Comparison of ENCODE assay signal across 1 cellular context in genomic region chr5:179323026-179323571, GRCh38.
TF ChIP-seq lines count a peak whose summit lies in the region.

No MANE protein-coding gene starts in this region.

TF ChIP-seq in HepG2, 621 proteins besides CTCF, POLR2A, EP300 and RAD21 (continued from another document):
- TF ChIP-seq, protein P1, sequence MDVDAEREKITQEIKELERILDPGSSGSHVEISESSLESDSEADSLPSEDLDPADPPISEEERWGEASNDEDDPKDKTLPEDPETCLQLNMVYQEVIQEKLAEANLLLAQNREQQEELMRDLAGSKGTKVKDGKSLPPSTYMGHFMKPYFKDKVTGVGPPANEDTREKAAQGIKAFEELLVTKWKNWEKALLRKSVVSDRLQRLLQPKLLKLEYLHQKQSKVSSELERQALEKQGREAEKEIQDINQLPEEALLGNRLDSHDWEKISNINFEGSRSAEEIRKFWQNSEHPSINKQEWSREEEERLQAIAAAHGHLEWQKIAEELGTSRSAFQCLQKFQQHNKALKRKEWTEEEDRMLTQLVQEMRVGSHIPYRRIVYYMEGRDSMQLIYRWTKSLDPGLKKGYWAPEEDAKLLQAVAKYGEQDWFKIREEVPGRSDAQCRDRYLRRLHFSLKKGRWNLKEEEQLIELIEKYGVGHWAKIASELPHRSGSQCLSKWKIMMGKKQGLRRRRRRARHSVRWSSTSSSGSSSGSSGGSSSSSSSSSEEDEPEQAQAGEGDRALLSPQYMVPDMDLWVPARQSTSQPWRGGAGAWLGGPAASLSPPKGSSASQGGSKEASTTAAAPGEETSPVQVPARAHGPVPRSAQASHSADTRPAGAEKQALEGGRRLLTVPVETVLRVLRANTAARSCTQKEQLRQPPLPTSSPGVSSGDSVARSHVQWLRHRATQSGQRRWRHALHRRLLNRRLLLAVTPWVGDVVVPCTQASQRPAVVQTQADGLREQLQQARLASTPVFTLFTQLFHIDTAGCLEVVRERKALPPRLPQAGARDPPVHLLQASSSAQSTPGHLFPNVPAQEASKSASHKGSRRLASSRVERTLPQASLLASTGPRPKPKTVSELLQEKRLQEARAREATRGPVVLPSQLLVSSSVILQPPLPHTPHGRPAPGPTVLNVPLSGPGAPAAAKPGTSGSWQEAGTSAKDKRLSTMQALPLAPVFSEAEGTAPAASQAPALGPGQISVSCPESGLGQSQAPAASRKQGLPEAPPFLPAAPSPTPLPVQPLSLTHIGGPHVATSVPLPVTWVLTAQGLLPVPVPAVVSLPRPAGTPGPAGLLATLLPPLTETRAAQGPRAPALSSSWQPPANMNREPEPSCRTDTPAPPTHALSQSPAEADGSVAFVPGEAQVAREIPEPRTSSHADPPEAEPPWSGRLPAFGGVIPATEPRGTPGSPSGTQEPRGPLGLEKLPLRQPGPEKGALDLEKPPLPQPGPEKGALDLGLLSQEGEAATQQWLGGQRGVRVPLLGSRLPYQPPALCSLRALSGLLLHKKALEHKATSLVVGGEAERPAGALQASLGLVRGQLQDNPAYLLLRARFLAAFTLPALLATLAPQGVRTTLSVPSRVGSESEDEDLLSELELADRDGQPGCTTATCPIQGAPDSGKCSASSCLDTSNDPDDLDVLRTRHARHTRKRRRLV (CRISPR knock-in tag; IDR thresholded peaks at IDR 0.05) = no peak
- TF ChIP-seq, protein P2, sequence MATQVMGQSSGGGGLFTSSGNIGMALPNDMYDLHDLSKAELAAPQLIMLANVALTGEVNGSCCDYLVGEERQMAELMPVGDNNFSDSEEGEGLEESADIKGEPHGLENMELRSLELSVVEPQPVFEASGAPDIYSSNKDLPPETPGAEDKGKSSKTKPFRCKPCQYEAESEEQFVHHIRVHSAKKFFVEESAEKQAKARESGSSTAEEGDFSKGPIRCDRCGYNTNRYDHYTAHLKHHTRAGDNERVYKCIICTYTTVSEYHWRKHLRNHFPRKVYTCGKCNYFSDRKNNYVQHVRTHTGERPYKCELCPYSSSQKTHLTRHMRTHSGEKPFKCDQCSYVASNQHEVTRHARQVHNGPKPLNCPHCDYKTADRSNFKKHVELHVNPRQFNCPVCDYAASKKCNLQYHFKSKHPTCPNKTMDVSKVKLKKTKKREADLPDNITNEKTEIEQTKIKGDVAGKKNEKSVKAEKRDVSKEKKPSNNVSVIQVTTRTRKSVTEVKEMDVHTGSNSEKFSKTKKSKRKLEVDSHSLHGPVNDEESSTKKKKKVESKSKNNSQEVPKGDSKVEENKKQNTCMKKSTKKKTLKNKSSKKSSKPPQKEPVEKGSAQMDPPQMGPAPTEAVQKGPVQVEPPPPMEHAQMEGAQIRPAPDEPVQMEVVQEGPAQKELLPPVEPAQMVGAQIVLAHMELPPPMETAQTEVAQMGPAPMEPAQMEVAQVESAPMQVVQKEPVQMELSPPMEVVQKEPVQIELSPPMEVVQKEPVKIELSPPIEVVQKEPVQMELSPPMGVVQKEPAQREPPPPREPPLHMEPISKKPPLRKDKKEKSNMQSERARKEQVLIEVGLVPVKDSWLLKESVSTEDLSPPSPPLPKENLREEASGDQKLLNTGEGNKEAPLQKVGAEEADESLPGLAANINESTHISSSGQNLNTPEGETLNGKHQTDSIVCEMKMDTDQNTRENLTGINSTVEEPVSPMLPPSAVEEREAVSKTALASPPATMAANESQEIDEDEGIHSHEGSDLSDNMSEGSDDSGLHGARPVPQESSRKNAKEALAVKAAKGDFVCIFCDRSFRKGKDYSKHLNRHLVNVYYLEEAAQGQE (IDR thresholded peaks at IDR 0.05; ENCODE audit: borderline replicate concordance in 1 of 2, low read depth in 1 of 2, low read length in 2 of 2) = no peak
